In genomic region chr17:44591223-44591622, GRCh38 we compare ENCODE assay signal across 19 cellular contexts. TPM values are rescaled to one million over a fixed set of nuclear protein-coding genes. Genes with fewer than 3 reads are reported as not detected.
DNase-seq lines count a peak whose midpoint lies in the region; ATAC-seq and TF ChIP-seq lines count a peak whose summit lies in the region.
"Had no signal": no experiment of that assay in that cellular context is flagged by ENCODE, and none has a peak within 500 bp of the region (broad histone marks: within the 10 kb centered on the region; RNA-seq: fewer than 3 reads in every experiment).

No MANE protein-coding gene starts in this region.

- peaks cover 15% of the 10 kb centered on the region for H3F3A ChIP-seq in GM23248 (ENCODE audit: insufficient read depth)
- H3F3A ChIP-seq in SK-N-SH (replicated peaks; ENCODE audit: insufficient read depth): peaks cover 16% of the 10 kb centered on the region

- no peak for TF ChIP-seq RAD21 in SK-N-SH (IDR thresholded peaks at IDR 0.05; ENCODE audit: low read length)

- no peak overlapping the region for H3K4ac ChIP-seq in mesenchymal stem cell (ENCODE audit: low read depth in 1 of 2, low read length in 2 of 2)

- H3K9me2 ChIP-seq in GM23248 (ENCODE audit: insufficient read depth) (no peaks in the 10 kb centered on the region), SK-N-SH (no peaks in the 10 kb centered on the region)

- no peak overlapping the region for H4K8ac ChIP-seq in mesenchymal stem cell (ENCODE audit: low read length)

- H3K27ac ChIP-seq in BLaER1 (peak overlapping the region; percentile 62; the same call in 1 of the 2 replicates), GM23248 (no peak overlapping the region), SK-N-SH (ENCODE audit: low read depth in 2 of 2, low read length in 1 of 2) (peak overlapping the region in 1 of 2 experiments; percentile 17; a peak in 2 of 4 replicates), mesenchymal stem cell (ENCODE audit: low read length, poor library complexity, severe bottlenecking) (no peak overlapping the region)
- H3K27ac ChIP-seq: Peyer's patch had no signal

- H2BK12ac ChIP-seq in mesenchymal stem cell (ENCODE audit: low read length in 2 of 2): no peak overlapping the region

- DNase-seq in GM23248: peak; percentile 22
- peak; percentile 38 for DNase-seq in SK-N-SH
- peak; percentile 27 for DNase-seq in mesenchymal stem cell
- DNase-seq in NCI-H1436 treated with DMSO at 0.1 percent for 48 hours (lab: John Stamatoyannopoulos, UW): no peak
- no peak for DNase-seq in NCI-H2107 (lab: John Stamatoyannopoulos, UW)
- DNase-seq: BE2C; CD4-positive, alpha-beta T cell; GDM1; Karpas-422; MV-4-11; NCI-H1105 treated with DMSO at 0.1 percent for 48 hours; NCI-H1694; NCI-H2081 treated with DMSO at 0.1 percent for 48 hours; NCI-H345; NCI-H82; Peyer's patch had no signal

- H3K4me2 ChIP-seq in BLaER1 (peak overlapping the region; percentile 53), GM23248 (ENCODE audit: unreplicated experiment) (no peak overlapping the region), SK-N-SH (no peak overlapping the region), mesenchymal stem cell (ENCODE audit: low read length, poor library complexity, severe bottlenecking) (no peak overlapping the region)

- no peak overlapping the region for H2BK5ac ChIP-seq in mesenchymal stem cell (ENCODE audit: low read depth, low read length, poor library complexity, severe bottlenecking)

- peaks cover 23% of the 10 kb centered on the region for H3K4me1 ChIP-seq in BLaER1
- H3K4me1 ChIP-seq in GM23248 (ENCODE audit: insufficient read depth): peaks cover 17% of the 10 kb centered on the region
- peaks cover 7 to 10% of the 10 kb centered on the region in 2 experiments; a peak in 2 of 4 replicates for H3K4me1 ChIP-seq in SK-N-SH (ENCODE audit: control insufficient read depth in 1 of 2, insufficient read depth in 2 of 2, low read depth in 1 of 2, low read length in 1 of 2)
- peaks cover 9% of the 10 kb centered on the region for H3K4me1 ChIP-seq in mesenchymal stem cell (ENCODE audit: control insufficient read depth, insufficient read depth, low read depth, low read length)
- H3K4me1 ChIP-seq: Peyer's patch had no signal

- no peak overlapping the region for H2AK5ac ChIP-seq in mesenchymal stem cell (ENCODE audit: low read length, severe bottlenecking)

- H3K9me3 ChIP-seq in BLaER1 (no peaks in the 10 kb centered on the region), GM23248 (ENCODE audit: low read depth) (no peaks in the 10 kb centered on the region), SK-N-SH (no peaks in the 10 kb centered on the region), mesenchymal stem cell (ENCODE audit: control insufficient read depth, low read length) (no peaks in the 10 kb centered on the region)
- H3K9me3 ChIP-seq: BE2C, Peyer's patch had no signal

- H3K79me2 ChIP-seq in GM23248 (ENCODE audit: insufficient read depth) (no peaks in the 10 kb centered on the region), SK-N-SH (ENCODE audit: insufficient read depth) (no peaks in the 10 kb centered on the region)

- POLR2A ChIA-PET in SK-N-SH (lab: Yijun Ruan, JAX): no interaction called here

- no peak overlapping the region for H2BK15ac ChIP-seq in mesenchymal stem cell (ENCODE audit: low read depth, poor library complexity, severe bottlenecking)

- H3K27me3 ChIP-seq in BLaER1 (no peaks in the 10 kb centered on the region), GM23248 (replicated peaks; ENCODE audit: insufficient read depth) (no peaks in the 10 kb centered on the region), SK-N-SH (ENCODE audit: insufficient read depth) (no peaks in the 10 kb centered on the region), mesenchymal stem cell (ENCODE audit: control insufficient read depth in 1 of 2, insufficient read depth in 1 of 2, low read length in 2 of 2) (peaks cover 0 to 23% of the 10 kb centered on the region in 2 experiments)
- H3K27me3 ChIP-seq: BE2C, Peyer's patch had no signal

- H4K20me1 ChIP-seq in BLaER1: no peaks in the 10 kb centered on the region
- no peaks in the 10 kb centered on the region for H4K20me1 ChIP-seq in GM23248 (ENCODE audit: insufficient read depth)
- H4K20me1 ChIP-seq in SK-N-SH (ENCODE audit: insufficient read depth): no peaks in the 10 kb centered on the region

- no peak for TF ChIP-seq CTCF in SK-N-SH (IDR thresholded peaks at IDR 0.05)

- H4K91ac ChIP-seq in mesenchymal stem cell (ENCODE audit: low read length): no peak overlapping the region

- no peak overlapping the region for H2BK120ac ChIP-seq in mesenchymal stem cell (ENCODE audit: low read depth, low read length)

- CTCF ChIA-PET in SK-N-SH (lab: Yijun Ruan, JAX): interaction anchor here (0.7 to 0.9 kb wide), 3 partner anchors 10 to 43 kb away, joined by 3 to 4 read pairs (median 3); no protein-coding TSS in a partner anchor

- H3K18ac ChIP-seq in mesenchymal stem cell (ENCODE audit: low read depth in 1 of 2, low read length in 2 of 2): no peak overlapping the region

- H3K9ac ChIP-seq in BLaER1: no peak overlapping the region
- H3K9ac ChIP-seq in GM23248: no peak overlapping the region
- no peak overlapping the region for H3K9ac ChIP-seq in SK-N-SH
- no peak overlapping the region for H3K9ac ChIP-seq in mesenchymal stem cell (ENCODE audit: low read length)

- H3K4me3 ChIP-seq in BLaER1: no peak overlapping the region
- no peak overlapping the region for H3K4me3 ChIP-seq in GM23248
- no peak overlapping the region for H3K4me3 ChIP-seq in SK-N-SH (ENCODE audit: low read depth in 2 of 2, low read length in 1 of 2)
- no peak overlapping the region for H3K4me3 ChIP-seq in mesenchymal stem cell (ENCODE audit: insufficient read depth in 1 of 2, low read depth in 1 of 2, low read length in 2 of 2)
- H3K4me3 ChIP-seq: Peyer's patch had no signal

- H2AFZ ChIP-seq in GM23248: no peak overlapping the region
- peak overlapping the region; percentile 69; the same call in 1 of the 2 replicates for H2AFZ ChIP-seq in SK-N-SH (ENCODE audit: low read depth)
- no peak overlapping the region for H2AFZ ChIP-seq in mesenchymal stem cell (ENCODE audit: low read depth, low read length)

- no peak for TF ChIP-seq EP300 in SK-N-SH (IDR thresholded peaks at IDR 0.05; ENCODE audit: borderline replicate concordance in 1 of 2, low read depth in 1 of 2, low read length in 1 of 2)

- WGBS in GM23248 (ENCODE audit: low coverage in 1 of 2, low lambda C conversion rate in 2 of 2, missing lambda C conversion rate in 2 of 2), 2 experiments: 61 to 63% methylated on average over 4 of the region's 4 CpGs
- 56% methylated on average over 4 of the region's 4 CpGs for WGBS in SK-N-SH (ENCODE audit: low lambda C conversion rate)
- WGBS in mesenchymal stem cell: 87% methylated on average over 3 of the region's 4 CpGs

- no peak for ATAC-seq in HG02798 (IDR thresholded peaks at IDR 0.05; ENCODE audit: poor library complexity, unreplicated experiment)
- ATAC-seq in GM18870 (IDR thresholded peaks at IDR 0.05; ENCODE audit: unreplicated experiment): no peak

- in situ Hi-C loops in GM23248 (cut with MboI): no loop called here

- no peak overlapping the region for H3K23ac ChIP-seq in mesenchymal stem cell (ENCODE audit: low read length in 2 of 2)

- H3K79me1 ChIP-seq in mesenchymal stem cell (replicated peaks; ENCODE audit: low read length, poor library complexity, severe bottlenecking): no peaks in the 10 kb centered on the region

- H3K36me3 ChIP-seq in BLaER1 (no peaks in the 10 kb centered on the region), GM23248 (ENCODE audit: low read depth) (no peaks in the 10 kb centered on the region), SK-N-SH (replicated peaks in 1 of 2; ENCODE audit: control insufficient read depth in 1 of 2, insufficient read depth in 2 of 2, low read length in 1 of 2) (no peaks in the 10 kb centered on the region), mesenchymal stem cell (ENCODE audit: control insufficient read depth in 1 of 2, insufficient read depth in 2 of 2, low read depth in 1 of 2, low read length in 2 of 2) (no peaks in the 10 kb centered on the region)
- H3K36me3 ChIP-seq: BE2C, Peyer's patch had no signal

- H3K14ac ChIP-seq in mesenchymal stem cell (ENCODE audit: low read length in 2 of 2): no peak overlapping the region

TF ChIP-seq in SK-N-SH, 30 proteins besides CTCF, POLR2A, EP300 and RAD21 (continues in another document):
- TF ChIP-seq SMC3 (IDR thresholded peaks at IDR 0.05; ENCODE audit: low read depth, low read length) (no peak), RXRA (IDR thresholded peaks at IDR 0.05; ENCODE audit: borderline replicate concordance, low read depth) (no peak), CHD2 (IDR thresholded peaks at IDR 0.05; ENCODE audit: low read length, partially characterized antibody) (no peak), GABPA (IDR thresholded peaks at IDR 0.05; ENCODE audit: low read depth) (no peak), JUND (IDR thresholded peaks at IDR 0.05) (no peak), FOSL2 (IDR thresholded peaks at IDR 0.05; ENCODE audit: borderline replicate concordance, low read depth) (no peak), EZH2phosphoT487 (IDR thresholded peaks at IDR 0.05; ENCODE audit: borderline replicate concordance, low read depth) (no peak), RCOR1 (IDR thresholded peaks at IDR 0.05; ENCODE audit: low read length) (no peak), GATA2 (CRISPR knock-in tag; IDR thresholded peaks at IDR 0.05) (no peak)
- TF ChIP-seq, protein P1, sequence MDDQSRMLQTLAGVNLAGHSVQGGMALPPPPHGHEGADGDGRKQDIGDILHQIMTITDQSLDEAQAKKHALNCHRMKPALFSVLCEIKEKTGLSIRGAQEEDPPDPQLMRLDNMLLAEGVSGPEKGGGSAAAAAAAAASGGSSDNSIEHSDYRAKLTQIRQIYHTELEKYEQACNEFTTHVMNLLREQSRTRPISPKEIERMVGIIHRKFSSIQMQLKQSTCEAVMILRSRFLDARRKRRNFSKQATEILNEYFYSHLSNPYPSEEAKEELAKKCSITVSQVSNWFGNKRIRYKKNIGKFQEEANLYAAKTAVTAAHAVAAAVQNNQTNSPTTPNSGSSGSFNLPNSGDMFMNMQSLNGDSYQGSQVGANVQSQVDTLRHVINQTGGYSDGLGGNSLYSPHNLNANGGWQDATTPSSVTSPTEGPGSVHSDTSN (IDR thresholded peaks at IDR 0.05): no peak

RNA-seq across cellular contexts. Expression of gene FZD2, which starts 33.9 kb away (rescaled TPM):
- 13.4 and 21.4 TPM in 2 replicates for total RNA-seq in GM23248 (2014; rRNA removed; shearing (Covaris generic))
- polyA plus RNA-seq in GM23248 (2016; fragmentation: Nextera tagmentation; extraction: Ambion mirVana) (6.3 and 7.1 TPM in 2 replicates), SK-N-SH (2012; rRNA removed) (28.9 and 35.1 TPM in 2 replicates)
- polyA plus RNA-seq in SK-N-SH (2012; cell fraction: cytosol; rRNA removed): 12.4 and 23.5 TPM in 2 replicates
- polyA plus RNA-seq in SK-N-SH (2012; cell fraction: nucleus; rRNA removed): 17.0 and 19.2 TPM in 2 replicates
- 43.8 TPM for polyA plus RNA-seq in mesenchymal stem cell (2013, experiment 1 of 2)
- 45.5 TPM for polyA plus RNA-seq in mesenchymal stem cell (2013, experiment 2 of 2)
- total RNA-seq: CD4-positive, alpha-beta T cell had no signal

Comparison
In these comparisons a context has a peak if more than half of its experiments do, and no peak if none do; other contexts are left out.
1. DNase-seq: peak in GM23248 (single experiment), SK-N-SH (single experiment) and mesenchymal stem cell (single experiment); none in NCI-H1436 treated with DMSO at 0.1 percent for 48 hours (single experiment) and NCI-H2107 (single experiment).